ENCODE assay signal across 8 cellular contexts in the genomic region with DNA sequence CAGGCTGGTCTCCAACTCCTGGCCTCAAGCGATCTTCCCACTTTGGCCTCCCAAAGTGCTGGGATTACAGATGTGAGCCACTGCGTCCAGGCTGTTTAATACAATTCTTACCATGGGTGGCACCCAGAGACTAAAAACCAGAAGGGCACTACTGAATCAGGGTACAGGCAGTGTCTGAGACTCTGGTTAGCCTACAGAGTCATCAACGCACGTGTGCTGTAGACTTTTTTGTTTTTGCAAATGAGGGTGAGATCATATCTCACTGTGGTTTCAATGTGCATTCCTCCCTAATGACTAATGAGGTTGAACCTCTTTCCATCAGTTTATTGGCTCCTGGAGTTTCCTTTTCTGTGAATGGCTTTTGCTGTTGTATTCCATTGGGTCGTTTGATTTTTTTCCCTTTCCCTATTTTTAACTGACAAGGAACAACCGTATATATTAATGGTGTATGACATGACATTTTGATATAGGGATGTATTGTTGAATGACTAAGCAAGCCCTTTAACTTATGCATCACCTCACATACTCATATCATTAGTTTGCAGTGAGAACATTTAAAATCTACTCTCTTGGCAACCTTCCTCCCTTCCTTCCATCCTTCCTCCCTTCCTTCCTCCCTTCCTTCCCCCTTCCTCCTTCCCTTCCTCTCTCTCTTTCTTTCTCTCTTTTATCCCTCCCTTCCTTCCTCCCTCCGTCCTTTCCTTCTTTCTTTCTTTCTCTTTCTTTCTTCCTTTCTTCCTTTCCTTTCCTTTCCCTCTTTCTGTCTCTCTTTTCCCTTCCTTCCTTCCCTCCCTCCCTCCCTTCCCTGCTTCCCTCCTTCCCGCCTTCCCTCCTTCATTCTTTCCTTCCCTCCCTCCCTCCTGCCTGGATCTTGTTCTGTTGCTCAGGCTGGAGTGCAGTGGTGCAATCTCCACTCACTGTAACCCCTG. TPM values are rescaled to one million over a fixed set of nuclear protein-coding genes. Genes with fewer than 3 reads are reported as not detected.
A peak's percentile ranks its signal among the peaks of the same experiment; 100 is the strongest.
DNase-seq lines count a peak whose midpoint lies in the region; FAIRE-seq and TF ChIP-seq lines count a peak whose summit lies in the region.

No MANE protein-coding gene starts in this region.

- WGBS in ovary, 3 donors: 21 to 26% (median 25%) methylated on average over 8 of the region's 8 CpGs

- no peaks in the 10 kb centered on the region for H3K27me3 ChIP-seq in ovary

- H3K4me1 ChIP-seq in HEK293 (ENCODE audit: control insufficient read depth, insufficient read depth, low read length): peaks cover 9% of the 10 kb centered on the region
- H3K4me1 ChIP-seq in ovary (ENCODE audit: insufficient read depth): no peaks in the 10 kb centered on the region

- POLR2A ChIA-PET in HEK293 (lab: Yijun Ruan, JAX): interaction anchor here (1.1 to 2.4 kb wide), 4 partner anchors 9 to 113 kb away, joined by 3 to 16 read pairs (median 10); a partner anchor contains a TSS

- TF ChIP-seq CTCF in HEK293 (tag by site-specific recombination; IDR thresholded peaks at IDR 0.05): no peak
- TF ChIP-seq CTCF in NB4 (IDR thresholded peaks at IDR 0.05; ENCODE audit: low read depth, low read length): no peak
- TF ChIP-seq CTCF in ovary (IDR thresholded peaks at IDR 0.05): no peak

- H3K9me3 ChIP-seq in HEK293 (ENCODE audit: control insufficient read depth, insufficient read depth, low read depth, low read length): no peaks in the 10 kb centered on the region
- no peaks in the 10 kb centered on the region for H3K9me3 ChIP-seq in ovary

- H3K4me3 ChIP-seq in HEK293 (ENCODE audit: low read depth, low read length): no peak overlapping the region
- H3K4me3 ChIP-seq in NB4 (ENCODE audit: low read depth, low read length): no peak overlapping the region
- H3K4me3 ChIP-seq in ovary: no peak overlapping the region

- CTCF ChIA-PET in HEK293 (lab: Yijun Ruan, JAX): interaction anchor here (0.6 to 5.0 kb wide), 5 partner anchors 9 to 117 kb away, joined by 3 to 40 read pairs (median 3); a partner anchor contains a TSS

- no peaks in the 10 kb centered on the region for H3K36me3 ChIP-seq in HEK293 (ENCODE audit: control insufficient read depth in 2 of 2, insufficient read depth in 1 of 2, low read length in 2 of 2)
- no peaks in the 10 kb centered on the region for H3K36me3 ChIP-seq in ovary

- DNase-seq in NCI-H510A treated with DMSO at 0.1 percent for 48 hours (lab: John Stamatoyannopoulos, UW): peak; percentile 38
- no peak for DNase-seq in NCI-H510A (lab: John Stamatoyannopoulos, UW)
- peak; percentile 91 for DNase-seq in NB4 (ENCODE audit: low read depth)
- peak; percentile 82 for DNase-seq in amniotic stem cell (lab: John Stamatoyannopoulos, UW)
- DNase-seq in kidney tubule cell (ENCODE audit: low spot score): peak; percentile 99
- DNase-seq in urothelium cell line (ENCODE audit: low spot score): peak; percentile 76
- DNase-seq in ovary: no peak

- no peak for TF ChIP-seq POLR2A in NB4 (IDR thresholded peaks at IDR 0.05; ENCODE audit: extremely low read depth, insufficient read length)
- no peak for TF ChIP-seq POLR2A in ovary (IDR thresholded peaks at IDR 0.05)

- intact Hi-C loops in ovary (cut with DNase I): loop anchor here (10.0 kb wide), 3 partner anchors 107 to 247 kb away; a partner anchor contains a TSS

- TF ChIP-seq EP300 in ovary (IDR thresholded peaks at IDR 0.05): no peak

- FAIRE-seq in urothelium cell line (lab: Jason Lieb, UNC): no peak

- H3K27ac ChIP-seq in HEK293 (ENCODE audit: extremely low read depth, low read depth, low read length) (peak overlapping the region; percentile 24; the same call in 1 of the 2 replicates), ovary (no peak overlapping the region)

TF ChIP-seq in HEK293, 187 proteins besides CTCF, POLR2A, EP300 and RAD21 (continues in another document):
- TF ChIP-seq TCF7L2 (IDR thresholded peaks at IDR 0.05; ENCODE audit: borderline replicate concordance, low read depth, low read length) (no peak), ZNF37A (tag by site-specific recombination; IDR thresholded peaks at IDR 0.05) (no peak), ZNF623 (tag by site-specific recombination; IDR thresholded peaks at IDR 0.05) (no peak; the same call in 1 of the 2 replicates), ZNF837 (tag by site-specific recombination; IDR thresholded peaks at IDR 0.05) (no peak), ZNF132 (tag by site-specific recombination; IDR thresholded peaks at IDR 0.05; ENCODE audit: borderline replicate concordance) (no peak), ZNF510 (tag by site-specific recombination; IDR thresholded peaks at IDR 0.05; ENCODE audit: insufficient replicate concordance) (no peak), ZNF785 (tag by site-specific recombination; IDR thresholded peaks at IDR 0.05) (no peak), ZNF843 (tag by site-specific recombination; IDR thresholded peaks at IDR 0.05) (peak; percentile 82), ZNF624 (tag by site-specific recombination; IDR thresholded peaks at IDR 0.05) (no peak), ZNF302 (tag by site-specific recombination; IDR thresholded peaks at IDR 0.05; ENCODE audit: low read depth) (no peak), ZNF19 (tag by site-specific recombination; IDR thresholded peaks at IDR 0.05; ENCODE audit: low read depth) (no peak), OSR2 (tag by site-specific recombination; IDR thresholded peaks at IDR 0.05) (peak; percentile 83), ZNF791 (tag by site-specific recombination; IDR thresholded peaks at IDR 0.05) (no peak), TRIM28 (IDR thresholded peaks at IDR 0.05; ENCODE audit: borderline replicate concordance, low read length) (no peak), ZFP69B (tag by site-specific recombination; IDR thresholded peaks at IDR 0.05) (peak; percentile 39; the same call in 1 of the 2 replicates), ZXDB (tag by site-specific recombination; IDR thresholded peaks at IDR 0.05) (peak; percentile 84), ZNF707 (tag by site-specific recombination; IDR thresholded peaks at IDR 0.05) (no peak), WT1 (tag by site-specific recombination; IDR thresholded peaks at IDR 0.05) (peak; percentile 93)
- TF ChIP-seq, protein P1, sequence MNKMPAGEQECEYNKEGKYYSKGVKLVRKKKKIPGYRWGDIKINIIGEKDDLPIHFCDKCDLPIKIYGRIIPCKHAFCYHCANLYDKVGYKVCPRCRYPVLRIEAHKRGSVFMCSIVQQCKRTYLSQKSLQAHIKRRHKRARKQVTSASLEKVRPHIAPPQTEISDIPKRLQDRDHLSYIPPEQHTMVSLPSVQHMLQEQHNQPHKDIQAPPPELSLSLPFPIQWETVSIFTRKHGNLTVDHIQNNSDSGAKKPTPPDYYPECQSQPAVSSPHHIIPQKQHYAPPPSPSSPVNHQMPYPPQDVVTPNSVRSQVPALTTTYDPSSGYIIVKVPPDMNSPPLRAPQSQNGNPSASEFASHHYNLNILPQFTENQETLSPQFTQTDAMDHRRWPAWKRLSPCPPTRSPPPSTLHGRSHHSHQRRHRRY (tag by site-specific recombination; IDR thresholded peaks at IDR 0.05): no peak
- TF ChIP-seq, protein P2, sequence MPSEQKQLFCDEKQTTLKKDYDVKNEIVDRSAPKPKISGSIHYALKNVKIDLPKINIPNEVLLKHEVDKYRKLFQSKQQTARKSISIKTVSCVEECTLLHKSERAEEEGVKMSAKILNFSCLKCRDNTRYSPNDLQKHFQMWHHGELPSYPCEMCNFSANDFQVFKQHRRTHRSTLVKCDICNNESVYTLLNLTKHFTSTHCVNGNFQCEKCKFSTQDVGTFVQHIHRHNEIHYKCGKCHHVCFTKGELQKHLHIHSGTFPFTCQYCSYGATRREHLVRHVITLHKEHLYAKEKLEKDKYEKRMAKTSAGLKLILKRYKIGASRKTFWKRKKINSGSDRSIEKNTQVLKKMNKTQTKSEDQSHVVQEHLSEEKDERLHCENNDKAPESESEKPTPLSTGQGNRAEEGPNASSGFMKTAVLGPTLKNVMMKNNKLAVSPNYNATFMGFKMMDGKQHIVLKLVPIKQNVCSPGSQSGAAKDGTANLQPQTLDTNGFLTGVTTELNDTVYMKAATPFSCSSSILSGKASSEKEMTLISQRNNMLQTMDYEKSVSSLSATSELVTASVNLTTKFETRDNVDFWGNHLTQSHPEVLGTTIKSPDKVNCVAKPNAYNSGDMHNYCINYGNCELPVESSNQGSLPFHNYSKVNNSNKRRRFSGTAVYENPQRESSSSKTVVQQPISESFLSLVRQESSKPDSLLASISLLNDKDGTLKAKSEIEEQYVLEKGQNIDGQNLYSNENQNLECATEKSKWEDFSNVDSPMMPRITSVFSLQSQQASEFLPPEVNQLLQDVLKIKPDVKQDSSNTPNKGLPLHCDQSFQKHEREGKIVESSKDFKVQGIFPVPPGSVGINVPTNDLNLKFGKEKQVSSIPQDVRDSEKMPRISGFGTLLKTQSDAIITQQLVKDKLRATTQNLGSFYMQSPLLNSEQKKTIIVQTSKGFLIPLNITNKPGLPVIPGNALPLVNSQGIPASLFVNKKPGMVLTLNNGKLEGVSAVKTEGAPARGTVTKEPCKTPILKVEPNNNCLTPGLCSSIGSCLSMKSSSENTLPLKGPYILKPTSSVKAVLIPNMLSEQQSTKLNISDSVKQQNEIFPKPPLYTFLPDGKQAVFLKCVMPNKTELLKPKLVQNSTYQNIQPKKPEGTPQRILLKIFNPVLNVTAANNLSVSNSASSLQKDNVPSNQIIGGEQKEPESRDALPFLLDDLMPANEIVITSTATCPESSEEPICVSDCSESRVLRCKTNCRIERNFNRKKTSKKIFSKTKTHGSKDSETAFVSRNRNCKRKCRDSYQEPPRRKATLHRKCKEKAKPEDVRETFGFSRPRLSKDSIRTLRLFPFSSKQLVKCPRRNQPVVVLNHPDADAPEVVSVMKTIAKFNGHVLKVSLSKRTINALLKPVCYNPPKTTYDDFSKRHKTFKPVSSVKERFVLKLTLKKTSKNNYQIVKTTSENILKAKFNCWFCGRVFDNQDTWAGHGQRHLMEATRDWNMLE (tag by site-specific recombination; conservative IDR thresholded peaks at IDR 0.05; ENCODE audit: low read depth): no peak

RNA-seq across cellular contexts. Expression of a gene that starts 9.3 kb away (rescaled TPM):
- total RNA-seq in ovary: under 1 TPM in 1 of 7 donors, not detected in 6; 0.34 TPM
- polyA plus RNA-seq in ovary: not detected

RNA-seq across cellular contexts. Expression of a gene that starts 9.4 kb away (rescaled TPM):
- 10 to 100 TPM in 1 of 7 donors, 1 to 10 TPM in 6; 1.8 to 25.6 (median 4.3) TPM for total RNA-seq in ovary
- 1 to 10 TPM in 1 of 2 donors, not detected in 1; 3.0 TPM for polyA plus RNA-seq in ovary

RNA-seq across cellular contexts. Expression of a gene that starts 20.9 kb away (rescaled TPM):
- total RNA-seq in ovary: 100 to 1,000 TPM in 1 of 7 donors, 10 to 100 TPM in 1, 1 to 10 TPM in 3, under 1 TPM in 1, not detected in 1; 0.40 to 240 (median 9.1) TPM
- polyA plus RNA-seq in ovary: under 1 TPM; 0.27 to 0.35 TPM

Comparison
In these comparisons a context has a peak if more than half of its experiments do, and no peak if none do; other contexts are left out.
1. DNase-seq: peak in NCI-H510A treated with DMSO at 0.1 percent for 48 hours (single experiment), NB4 (single experiment), amniotic stem cell (single experiment), kidney tubule cell (single experiment) and urothelium cell line (single experiment); none in NCI-H510A (single experiment) and ovary (0 of 5).